ENCODE assay signal across 9 cellular contexts in genomic region chr7:129055861-129056464, GRCh38. TPM values are rescaled to one million over a fixed set of nuclear protein-coding genes. Genes with fewer than 3 reads are reported as not detected.
DNase-seq lines count a peak whose midpoint lies in the region; ATAC-seq and TF ChIP-seq lines count a peak whose summit lies in the region.
"Had no signal": no experiment of that assay in that cellular context is flagged by ENCODE, and none has a peak within 500 bp of the region (broad histone marks: within the 10 kb centered on the region; RNA-seq: fewer than 3 reads in every experiment).

No MANE protein-coding gene starts in this region.

- TF ChIP-seq CTCF in WTC11 (IDR thresholded peaks at IDR 0.05) = no peak

- H3K4me3 Mint-ChIP-seq in activated T-cell treated with anti-CD3 and anti-CD28 coated beads, Interleukin-2, amount 50 U/mL, for 72 hours = peak overlapping the region; percentile 94 to 95
- peak overlapping the region; percentile 97 for H3K4me3 Mint-ChIP-seq in WTC11
- H3K4me3 Mint-ChIP-seq in stimulated activated naive CD8-positive, alpha-beta T cell treated with anti-CD3 and anti-CD28 coated beads, Interleukin-15, amount 100 ng/mL, for 72 hours = peak overlapping the region; percentile 94 to 95

- peaks cover 7% of the 10 kb centered on the region for H3K4me1 ChIP-seq in iPS-18a (ENCODE audit: control insufficient read depth, low read depth, low read length)

- ATAC-seq in activated T-cell treated with anti-CD3 and anti-CD28 coated beads, Interleukin-2, amount 50 U/mL, for 72 hours (replicated peaks in 1 of 2) = no peak
- no peak for ATAC-seq in WTC11
- ATAC-seq in stimulated activated naive CD8-positive, alpha-beta T cell treated with anti-CD3 and anti-CD28 coated beads, Interleukin-15, amount 100 ng/mL, for 72 hours = no peak

- no peaks in the 10 kb centered on the region for H3K36me3 ChIP-seq in iPS-18a (ENCODE audit: control insufficient read depth, low read depth, low read length)

- H3K9me3 Mint-ChIP-seq in activated T-cell treated with anti-CD3 and anti-CD28 coated beads, Interleukin-2, amount 50 U/mL, for 72 hours = peaks cover 0 to 2% of the 10 kb centered on the region in 2 donors
- H3K9me3 Mint-ChIP-seq in WTC11 = no peaks in the 10 kb centered on the region
- no peaks in the 10 kb centered on the region for H3K9me3 Mint-ChIP-seq in stimulated activated naive CD8-positive, alpha-beta T cell treated with anti-CD3 and anti-CD28 coated beads, Interleukin-15, amount 100 ng/mL, for 72 hours

- no peaks in the 10 kb centered on the region for H3K27me3 ChIP-seq in iPS-18a (ENCODE audit: control insufficient read depth, insufficient read depth, low read length)

- H3K27me3 Mint-ChIP-seq in activated T-cell treated with anti-CD3 and anti-CD28 coated beads, Interleukin-2, amount 50 U/mL, for 72 hours (ENCODE audit: low read depth) = peaks cover 10% of the 10 kb centered on the region
- H3K27me3 Mint-ChIP-seq in WTC11 (ENCODE audit: low read depth) = no peaks in the 10 kb centered on the region
- peaks cover 8% of the 10 kb centered on the region for H3K27me3 Mint-ChIP-seq in stimulated activated naive CD8-positive, alpha-beta T cell treated with anti-CD3 and anti-CD28 coated beads, Interleukin-15, amount 100 ng/mL, for 72 hours

- peaks cover 7 to 8% of the 10 kb centered on the region in 2 donors for H3K36me3 Mint-ChIP-seq in activated T-cell treated with anti-CD3 and anti-CD28 coated beads, Interleukin-2, amount 50 U/mL, for 72 hours (ENCODE audit: insufficient read depth in 2 of 2)
- H3K36me3 Mint-ChIP-seq in WTC11 = 0 out of 2 replicates have a peak, but pooled peaks cover 4% of the 10 kb centered on the region

- POLR2A ChIA-PET in WTC11 (lab: Charles Lee) = interaction anchor here (2.2 kb wide), 1 partner anchor 36 kb away, joined by 8 read pairs; no protein-coding TSS in a partner anchor

- H3K27ac ChIP-seq in iPS-18a (ENCODE audit: low read length) = no peak overlapping the region

- H3K4me3 ChIP-seq in iPS-18a (ENCODE audit: low read length) = peak overlapping the region; percentile 100

- DNase-seq in activated T-cell treated with anti-CD3 and anti-CD28 coated beads, Interleukin-2, amount 50 U/mL, for 72 hours = no peak
- no peak for DNase-seq in activated T-cell treated with anti-CD3 and anti-CD28 coated beads for 4 hours
- no peak for DNase-seq in WTC11 (ENCODE audit: low spot score)
- no peak for DNase-seq in stimulated activated naive CD8-positive, alpha-beta T cell treated with anti-CD3 and anti-CD28 coated beads, Interleukin-15, amount 100 ng/mL, for 72 hours
- no peak for DNase-seq in AG20443 (ENCODE audit: low spot score)
- DNase-seq in stimulated activated CD4-positive, alpha-beta T cell treated with anti-CD3 and anti-CD28 coated beads, Interleukin-12 subunit alpha, Interleukin-12 subunit beta, amount 100 ng/mL, for 4 hours = no peak
- no peak for DNase-seq in putamen (ENCODE audit: low spot score)
- DNase-seq: cortex of kidney had no signal

- no peaks in the 10 kb centered on the region for H3K9me3 ChIP-seq in iPS-18a (ENCODE audit: control insufficient read depth, low read depth, low read length)

- H3K9ac ChIP-seq in iPS-18a (ENCODE audit: low read length) = peak overlapping the region; percentile 96

- H3K27ac Mint-ChIP-seq in activated T-cell treated with anti-CD3 and anti-CD28 coated beads, Interleukin-2, amount 50 U/mL, for 72 hours = peak overlapping the region; percentile 100
- peak overlapping the region; percentile 100; the same call in 1 of the 2 replicates for H3K27ac Mint-ChIP-seq in WTC11
- no peak overlapping the region for H3K27ac Mint-ChIP-seq in stimulated activated naive CD8-positive, alpha-beta T cell treated with anti-CD3 and anti-CD28 coated beads, Interleukin-15, amount 100 ng/mL, for 72 hours

- H3K4me1 Mint-ChIP-seq in activated T-cell treated with anti-CD3 and anti-CD28 coated beads, Interleukin-2, amount 50 U/mL, for 72 hours (ENCODE audit: low read depth) = peaks cover 26% of the 10 kb centered on the region
- H3K4me1 Mint-ChIP-seq in WTC11 = peaks cover 30% of the 10 kb centered on the region
- H3K4me1 Mint-ChIP-seq in stimulated activated naive CD8-positive, alpha-beta T cell treated with anti-CD3 and anti-CD28 coated beads, Interleukin-15, amount 100 ng/mL, for 72 hours = peaks cover 34% of the 10 kb centered on the region

- CTCF ChIA-PET in WTC11 (lab: Charles Lee) = interaction anchor here (0.7 to 3.9 kb wide), 4 partner anchors 16 to 108 kb away, joined by 3 to 38 read pairs (median 4); no protein-coding TSS in a partner anchor

TF ChIP-seq in WTC11, 78 proteins besides CTCF, POLR2A, EP300 and RAD21 (continues in another document):
- TF ChIP-seq, protein P1, sequence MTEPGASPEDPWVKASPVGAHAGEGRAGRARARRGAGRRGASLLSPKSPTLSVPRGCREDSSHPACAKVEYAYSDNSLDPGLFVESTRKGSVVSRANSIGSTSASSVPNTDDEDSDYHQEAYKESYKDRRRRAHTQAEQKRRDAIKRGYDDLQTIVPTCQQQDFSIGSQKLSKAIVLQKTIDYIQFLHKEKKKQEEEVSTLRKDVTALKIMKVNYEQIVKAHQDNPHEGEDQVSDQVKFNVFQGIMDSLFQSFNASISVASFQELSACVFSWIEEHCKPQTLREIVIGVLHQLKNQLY (CRISPR knock-in tag; IDR thresholded peaks at IDR 0.05) = no peak
- no peak for TF ChIP-seq ZNF396 (CRISPR knock-in tag; IDR thresholded peaks at IDR 0.05; ENCODE audit: borderline replicate concordance)
- TF ChIP-seq ATF2 (CRISPR knock-in tag; IDR thresholded peaks at IDR 0.05; ENCODE audit: borderline replicate concordance, low read depth) = no peak
- no peak for TF ChIP-seq MXD4 (CRISPR knock-in tag; IDR thresholded peaks at IDR 0.05; ENCODE audit: borderline replicate concordance)
- TF ChIP-seq NFATC4 (CRISPR knock-in tag; IDR thresholded peaks at IDR 0.05) = no peak
- no peak for TF ChIP-seq GRHL2 (CRISPR knock-in tag; IDR thresholded peaks at IDR 0.05; ENCODE audit: insufficient replicate concordance, severe bottlenecking)
- TF ChIP-seq AR (CRISPR knock-in tag; IDR thresholded peaks at IDR 0.05) = no peak
- no peak for TF ChIP-seq ZNF263 (CRISPR knock-in tag; IDR thresholded peaks at IDR 0.05; ENCODE audit: low read depth)
- no peak for TF ChIP-seq CREB1 (CRISPR knock-in tag; IDR thresholded peaks at IDR 0.05)
- TF ChIP-seq FOXP4 (CRISPR knock-in tag; IDR thresholded peaks at IDR 0.05) = no peak
- TF ChIP-seq, protein P2, sequence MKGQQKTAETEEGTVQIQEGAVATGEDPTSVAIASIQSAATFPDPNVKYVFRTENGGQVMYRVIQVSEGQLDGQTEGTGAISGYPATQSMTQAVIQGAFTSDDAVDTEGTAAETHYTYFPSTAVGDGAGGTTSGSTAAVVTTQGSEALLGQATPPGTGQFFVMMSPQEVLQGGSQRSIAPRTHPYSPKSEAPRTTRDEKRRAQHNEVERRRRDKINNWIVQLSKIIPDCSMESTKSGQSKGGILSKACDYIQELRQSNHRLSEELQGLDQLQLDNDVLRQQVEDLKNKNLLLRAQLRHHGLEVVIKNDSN (CRISPR knock-in tag; IDR thresholded peaks at IDR 0.05) = no peak
- TF ChIP-seq RELA (CRISPR knock-in tag; IDR thresholded peaks at IDR 0.05; ENCODE audit: borderline replicate concordance) = no peak

RNA-seq across cellular contexts. Expression of gene TNPO3, which starts 1.1 kb away (rescaled TPM):
- 10 to 100 TPM; 62.0 to 81.4 TPM for total RNA-seq in activated T-cell treated with anti-CD3 and anti-CD28 coated beads, Interleukin-2, amount 50 U/mL, for 72 hours
- 87.0 to 91.7 TPM (median 89.1 TPM) in 3 replicates for total RNA-seq in WTC11 (2021)

Comparison
In these comparisons a context has a peak if more than half of its experiments do, and no peak if none do; other contexts are left out.
1. H3K27ac Mint-ChIP-seq: peak in activated T-cell treated with anti-CD3 and anti-CD28 coated beads, Interleukin-2, amount 50 U/mL, for 72 hours (single experiment) and WTC11 (single experiment); none in stimulated activated naive CD8-positive, alpha-beta T cell treated with anti-CD3 and anti-CD28 coated beads, Interleukin-15, amount 100 ng/mL, for 72 hours (0 of 2).
2. Peak in every context shown above with its lines, with median percentiles within 50 percentile points of each other: H3K4me3 Mint-ChIP-seq.